11 cellular contexts compared by ENCODE assay signal in genomic region chr16:79334127-79334526, GRCh38.
DNase-seq lines count a peak whose midpoint lies in the region; ATAC-seq and TF ChIP-seq lines count a peak whose summit lies in the region.
"Had no signal": no experiment of that assay in that cellular context is flagged by ENCODE, and none has a peak within 500 bp of the region (broad histone marks: within the 10 kb centered on the region; RNA-seq: fewer than 3 reads in every experiment).

No MANE protein-coding gene starts in this region.

- WGBS in heart right ventricle, 2 donors = 70 to 73% methylated on average over 13 of the region's 13 CpGs
- 72% methylated on average over 13 of the region's 13 CpGs for WGBS in thyroid gland, 2 donors

- TF ChIP-seq POLR2A in thyroid gland (IDR thresholded peaks at IDR 0.05) = no peak

- intact Hi-C loops in heart right ventricle (cut with DNase I) (no loop called here), Right ventricle myocardium superior (cut with DNase I) (no loop called here), thyroid gland (cut with DNase I) (no loop called here)

- no peaks in the 10 kb centered on the region for H3K4me1 ChIP-seq in heart right ventricle
- no peaks in the 10 kb centered on the region for H3K4me1 ChIP-seq in thyroid gland

- peak in 7 of 9 donors; percentile 15 to 45 (median 22) for TF ChIP-seq CTCF in heart right ventricle (IDR thresholded peaks at IDR 0.05)
- peak in 2 of 6 experiments; percentile 18 to 26 for TF ChIP-seq CTCF in thyroid gland (IDR thresholded peaks at IDR 0.05)

- no peaks in the 10 kb centered on the region for H3K36me3 ChIP-seq in heart right ventricle
- H3K36me3 ChIP-seq in thyroid gland = no peaks in the 10 kb centered on the region

- DNase-seq in heart right ventricle = no peak
- DNase-seq in Right ventricle myocardium superior = no peak
- DNase-seq in T follicular helper cell (ENCODE audit: low read depth) = peak; percentile 4
- peak; percentile 68 for DNase-seq in iPS-NIHi7 (ENCODE audit: extremely low spot score)
- DNase-seq in thyroid gland = peak; percentile 10 to 38
- DNase-seq in C1 segment of cervical spinal cord (lab: John Stamatoyannopoulos, UW) = no peak
- DNase-seq in AG08395 (ENCODE audit: low spot score) = no peak
- DNase-seq in SW 1271 (lab: John Stamatoyannopoulos, UW) = no peak
- DNase-seq: mammary epithelial cell, NCI-H1436 treated with DMSO at 0.1 percent for 48 hours had no signal

- ATAC-seq in heart right ventricle = no peak
- no peak for ATAC-seq in Right ventricle myocardium superior (ENCODE audit: poor library complexity)

- peaks cover 0 to 3% (median 0%) of the 10 kb centered on the region in 11 donors for H3K9me3 ChIP-seq in heart right ventricle
- no peaks in the 10 kb centered on the region for H3K9me3 ChIP-seq in thyroid gland

- H3K4me3 ChIP-seq in heart right ventricle (no peak overlapping the region), thyroid gland (replicated peaks in 1 of 3) (no peak overlapping the region)

- H3K27me3 ChIP-seq in heart right ventricle (peaks cover 0 to 1% (median 0%) of the 10 kb centered on the region in 7 donors), thyroid gland (no peaks in the 10 kb centered on the region)

- no peak overlapping the region for H3K27ac ChIP-seq in heart right ventricle
- H3K27ac ChIP-seq in thyroid gland = no peak overlapping the region
- H3K27ac ChIP-seq: epithelial cell of prostate had no signal

Comparison
In these comparisons a context has a peak if more than half of its experiments do, and no peak if none do; other contexts are left out.
1. DNase-seq: peak in T follicular helper cell (single experiment), iPS-NIHi7 (single experiment) and thyroid gland (2 of 2); none in heart right ventricle (0 of 2), Right ventricle myocardium superior (single experiment), C1 segment of cervical spinal cord (0 of 14), AG08395 (single experiment) and SW 1271 (0 of 2).